ENCODE assay signal across 8 cellular contexts in the genomic region with DNA sequence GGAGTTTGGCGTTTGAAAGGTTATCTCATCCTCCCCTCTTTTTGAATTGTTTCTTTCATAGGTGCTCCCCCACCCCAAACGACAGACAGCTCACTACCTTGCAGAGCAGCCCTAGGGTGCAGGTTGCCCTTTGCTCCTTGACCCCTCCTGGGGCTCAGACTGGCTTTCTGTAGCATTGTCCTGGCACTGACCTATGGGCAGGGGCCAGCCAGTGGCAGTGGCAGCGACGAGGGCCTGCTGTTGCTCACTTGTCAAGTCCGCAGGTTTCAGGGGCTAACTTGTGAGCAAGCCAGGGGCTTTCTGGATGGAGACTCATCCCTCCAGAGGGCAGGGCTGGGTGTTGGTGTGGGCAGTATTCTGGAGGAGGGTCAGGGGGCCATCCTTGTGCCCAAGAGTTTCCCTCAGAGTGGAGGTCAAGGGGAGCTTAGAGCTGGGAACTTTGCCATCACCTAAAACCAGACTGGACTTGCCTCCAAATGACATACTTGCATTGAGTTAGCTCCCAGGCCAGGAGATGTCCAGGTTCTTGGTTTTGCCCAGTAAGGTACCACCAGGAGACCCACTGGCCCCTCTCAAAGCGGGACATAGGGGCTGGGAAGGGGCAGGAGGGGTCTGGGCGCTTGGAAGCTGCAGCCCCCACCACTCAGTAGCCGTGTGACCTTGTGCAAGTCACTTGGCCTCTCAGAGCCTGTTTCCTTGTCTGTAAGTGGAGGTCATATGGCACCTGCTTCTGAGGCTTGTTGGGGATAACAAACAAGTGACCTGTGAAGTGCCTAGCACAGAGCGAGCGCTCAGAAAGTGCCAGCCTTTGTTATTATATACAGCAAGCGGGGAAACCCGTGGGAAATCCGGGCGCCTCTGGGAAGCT. TPM values are rescaled to one million over a fixed set of nuclear protein-coding genes. Genes with fewer than 3 reads are reported as not detected.
DNase-seq lines count a peak whose midpoint lies in the region; ATAC-seq and TF ChIP-seq lines count a peak whose summit lies in the region.

No MANE protein-coding gene starts in this region.

- TF ChIP-seq POLR2A in thyroid gland (IDR thresholded peaks at IDR 0.05) = peak in 1 of 2 donors; percentile 27

- intact Hi-C loops in thyroid gland (cut with DNase I) = loop anchor here (10.0 kb wide), 2 partner anchors 50 to 60 kb away; partner anchors contain the start of genes CDKN2AIPNL and JADE2

- no peak for TF ChIP-seq CTCF in DOHH2 (IDR thresholded peaks at IDR 0.05; ENCODE audit: low read depth, low read length, poor library complexity, severe bottlenecking)
- no peak for TF ChIP-seq CTCF in thyroid gland (IDR thresholded peaks at IDR 0.05)

- H3K27ac ChIP-seq in DOHH2 (ENCODE audit: low read depth, low read length) (no peak overlapping the region), iPS-20b (ENCODE audit: low read length) (no peak overlapping the region), thyroid gland (peak overlapping the region; percentile 96 to 100 (median 100))

- peak; percentile 9 for DNase-seq in HEK293T (ENCODE audit: extremely low spot score)
- peak in 2 of 34 experiments; percentile 7 to 26 for DNase-seq in T-cell
- peak in 1 of 2 donors; percentile 22 for DNase-seq in thyroid gland
- DNase-seq in DMS 273 (lab: John Stamatoyannopoulos, UW; ENCODE audit: unreplicated experiment) = no peak
- no peak for DNase-seq in DMS 273 treated with DMSO at 0.1 percent for 48 hours (lab: John Stamatoyannopoulos, UW)
- no peak for DNase-seq in dermis blood vessel endothelial cell

- H3K4me1 Mint-ChIP-seq in T-cell = peaks cover 13 to 23% (median 14%) of the 10 kb centered on the region in 3 donors

- no peaks in the 10 kb centered on the region for H3K79me2 ChIP-seq in DOHH2 (ENCODE audit: control insufficient read depth, low read length)

- no peaks in the 10 kb centered on the region for H3K36me3 Mint-ChIP-seq in T-cell

- H3K9me3 ChIP-seq in DOHH2 (ENCODE audit: control insufficient read depth, insufficient read depth, low read length) = no peaks in the 10 kb centered on the region
- H3K9me3 ChIP-seq in iPS-20b (ENCODE audit: insufficient read depth, low read depth, low read length) = no peaks in the 10 kb centered on the region
- no peaks in the 10 kb centered on the region for H3K9me3 ChIP-seq in thyroid gland

- peak overlapping the region; percentile 78 to 82 (median 78) for H3K4me3 Mint-ChIP-seq in T-cell

- H4K20me1 ChIP-seq in DOHH2 (ENCODE audit: control insufficient read depth, insufficient read depth, low read depth, low read length) = no peaks in the 10 kb centered on the region

- H3K4me3 ChIP-seq in DOHH2 (ENCODE audit: low read length) = peak overlapping the region; percentile 86
- peak overlapping the region; percentile 84; the same call in 1 of the 2 replicates for H3K4me3 ChIP-seq in iPS-20b (ENCODE audit: low read length)
- peak overlapping the region in 1 of 3 donors; percentile 37 for H3K4me3 ChIP-seq in thyroid gland (replicated peaks in 1 of 3)

- peak overlapping the region; percentile 89 for H3K4me2 ChIP-seq in DOHH2 (ENCODE audit: low read length)

- no peaks in the 10 kb centered on the region for H3F3A ChIP-seq in DOHH2 (ENCODE audit: control insufficient read depth, insufficient read depth)

- H3K27ac Mint-ChIP-seq in T-cell = peak overlapping the region; percentile 19 to 80

- H3K36me3 ChIP-seq in DOHH2 (ENCODE audit: control insufficient read depth, low read length) (no peaks in the 10 kb centered on the region), iPS-20b (ENCODE audit: insufficient read depth, low read depth, low read length) (no peaks in the 10 kb centered on the region), thyroid gland (no peaks in the 10 kb centered on the region)

- no peaks in the 10 kb centered on the region for H3K9me2 ChIP-seq in DOHH2 (replicated peaks; ENCODE audit: control insufficient read depth, low read length)

- peaks cover 43% of the 10 kb centered on the region for H3K4me1 ChIP-seq in DOHH2 (ENCODE audit: control insufficient read depth, low read length)
- H3K4me1 ChIP-seq in iPS-20b (ENCODE audit: insufficient read depth, low read length) = peaks cover 8% of the 10 kb centered on the region; the same call in 1 of the 2 replicates
- H3K4me1 ChIP-seq in thyroid gland = peaks cover 16 to 38% of the 10 kb centered on the region in 2 donors

- H3K9ac ChIP-seq in iPS-20b (ENCODE audit: low read depth, low read length) = no peak overlapping the region; the same call in 1 of the 2 replicates

- ATAC-seq in T-cell (replicated peaks in 1 of 4) = peak in 1 of 4 experiments; percentile 10

- CTCF ChIA-PET in HEK293T (lab: Yijun Ruan, JAX) = interaction anchor here (2.1 kb wide), 1 partner anchor 11 kb away, joined by 6 read pairs; no protein-coding TSS in a partner anchor
- CTCF ChIA-PET in T-cell (lab: Charles Lee) = interaction anchor here (0.7 to 1.2 kb wide), 2 partner anchors 27 to 67 kb away, joined by 4 to 6 read pairs; no protein-coding TSS in a partner anchor

- H3K27me3 ChIP-seq in DOHH2 (ENCODE audit: control insufficient read depth, low read length) (no peaks in the 10 kb centered on the region), iPS-20b (ENCODE audit: insufficient read depth, low read length) (no peaks in the 10 kb centered on the region), thyroid gland (no peaks in the 10 kb centered on the region)

- 29 to 61% methylated on average over 8 to 12 of the region's 14 CpGs for WGBS in thyroid gland, 2 donors

- H3K27me3 Mint-ChIP-seq in T-cell = no peaks in the 10 kb centered on the region

- POLR2A ChIA-PET in HEK293T (lab: Yijun Ruan, JAX) (interaction anchor here (0.6 to 2.9 kb wide), 18 partner anchors 9 to 115 kb away, joined by 3 to 18 read pairs (median 4); partner anchors contain the start of genes CDKN2AIPNL and JADE2), T-cell (lab: Charles Lee) (no interaction called here)

- H3K9me3 Mint-ChIP-seq in T-cell = no peaks in the 10 kb centered on the region

TF ChIP-seq in HEK293T, 16 proteins besides CTCF, POLR2A, EP300 and RAD21:
- TF ChIP-seq CTBP1 (IDR thresholded peaks at IDR 0.05; ENCODE audit: borderline replicate concordance) (no peak), BHLHE40 (IDR thresholded peaks at IDR 0.05; ENCODE audit: borderline replicate concordance) (no peak), TARDBP (IDR thresholded peaks at IDR 0.05) (no peak), LEF1 (IDR thresholded peaks at IDR 0.05; ENCODE audit: borderline replicate concordance) (no peak), FOXK2 (IDR thresholded peaks at IDR 0.05) (no peak), SUZ12 (IDR thresholded peaks at IDR 0.05) (no peak), ELF4 (IDR thresholded peaks at IDR 0.05) (no peak)

RNA-seq across cellular contexts. Expression of gene CDKN2AIPNL, which starts 53.5 kb away (rescaled TPM):
- total RNA-seq in T-cell (10 to 100 TPM; 14.0 to 17.3 (median 15.3) TPM), thyroid gland (10 to 100 TPM; 27.9 to 42.3 (median 34.8) TPM), dermis blood vessel endothelial cell (27.1 and 28.8 TPM in 2 replicates)

Comparison
In these comparisons a context has a peak if more than half of its experiments do, and no peak if none do; other contexts are left out.
1. H3K27ac ChIP-seq: peak in thyroid gland (3 of 3); none in DOHH2 (single experiment) and iPS-20b (single experiment).